Comparison of ENCODE assay signal across 8 cellular contexts in the genomic region with DNA sequence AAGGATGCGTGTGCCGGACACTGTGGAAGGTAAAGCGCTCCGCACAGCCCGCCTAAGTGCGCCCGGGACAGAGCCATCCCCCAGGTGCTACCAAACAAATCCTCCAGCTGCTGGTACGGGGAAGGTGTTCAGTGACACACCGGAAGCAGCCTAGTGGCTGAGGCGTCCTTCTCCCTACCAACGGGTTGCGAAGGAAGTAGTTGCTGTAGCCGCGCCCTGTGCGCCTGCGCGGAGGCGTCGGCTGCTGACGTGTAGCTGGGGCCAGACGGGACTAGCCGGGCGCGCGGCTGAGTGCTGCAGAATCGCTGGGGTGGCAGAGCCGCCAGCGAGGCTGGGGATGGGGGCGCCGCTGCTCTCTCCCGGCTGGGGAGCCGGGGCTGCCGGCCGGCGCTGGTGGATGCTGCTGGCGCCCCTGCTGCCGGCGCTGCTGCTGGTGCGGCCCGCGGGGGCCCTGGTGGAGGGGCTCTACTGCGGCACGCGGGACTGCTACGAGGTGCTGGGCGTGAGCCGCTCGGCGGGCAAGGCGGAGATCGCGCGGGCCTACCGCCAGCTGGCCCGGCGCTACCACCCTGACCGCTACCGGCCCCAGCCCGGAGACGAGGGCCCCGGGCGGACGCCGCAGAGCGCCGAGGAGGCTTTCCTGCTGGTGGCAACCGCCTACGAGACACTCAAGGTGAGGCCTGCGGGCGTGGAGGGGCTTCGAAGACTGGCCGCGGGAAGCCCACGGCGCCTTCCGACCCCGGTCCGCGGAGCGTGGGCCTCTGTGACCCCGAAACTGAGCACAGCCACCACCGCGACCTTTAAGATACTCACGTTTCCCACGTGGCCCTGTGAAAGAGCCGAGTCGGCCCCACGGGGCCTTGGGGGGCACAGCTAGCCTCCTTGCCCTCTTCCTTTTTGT. TPM values are rescaled to one million over a fixed set of nuclear protein-coding genes. Genes with fewer than 3 reads are reported as not detected.
DNase-seq lines count a peak whose midpoint lies in the region; ATAC-seq and TF ChIP-seq lines count a peak whose summit lies in the region.

A gene (plus strand): TSS at position 264 of the 901 bp plus-strand sequence. CDS start 74 bp downstream, at position 338.

- peak; percentile 21 for TF ChIP-seq CTCF in endodermal cell (conservative IDR thresholded peaks at IDR 0.05)

- no peaks in the 10 kb centered on the region for H3K4me1 ChIP-seq in endodermal cell (ENCODE audit: control insufficient read depth, insufficient read depth, low read length)

- H3K27me3 ChIP-seq in endodermal cell (ENCODE audit: control insufficient read depth, insufficient read depth, low read length, poor library complexity, severe bottlenecking): no peaks in the 10 kb centered on the region

- H3K9ac ChIP-seq in endodermal cell (ENCODE audit: extremely low read depth, low read length, poor library complexity, severe bottlenecking): peak within 1 kb of the TSS; percentile 85

- H3K9me3 Mint-ChIP-seq in endodermal cell: no peaks in the 10 kb centered on the region

- H3K9me3 ChIP-seq in endodermal cell (ENCODE audit: control insufficient read depth, low read length): no peaks in the 10 kb centered on the region

- H3K4me1 Mint-ChIP-seq in endodermal cell: peaks cover 26% of the 10 kb centered on the region

- H3K27ac ChIP-seq in endodermal cell (ENCODE audit: low read depth, low read length): peak within 1 kb of the TSS; percentile 59

- in situ Hi-C loops in Caki2 (cut with HindIII; ENCODE audit: low pct_unique_long_range_greater_than_20kb, low sequenced_read_pairs): no loop called here

- H3K4me3 Mint-ChIP-seq in endodermal cell: peak within 1 kb of the TSS; percentile 90

- H3K27me3 Mint-ChIP-seq in endodermal cell (ENCODE audit: insufficient read depth): peaks cover 8% of the 10 kb centered on the region

- peak within 1 kb of the TSS; percentile 95 for H3K27ac Mint-ChIP-seq in endodermal cell

- no peaks in the 10 kb centered on the region for H3K36me3 Mint-ChIP-seq in endodermal cell (ENCODE audit: low read depth)

- peak; percentile 97 for ATAC-seq in GM21390 (IDR thresholded peaks at IDR 0.05; ENCODE audit: unreplicated experiment)

- no peaks in the 10 kb centered on the region for H3K36me3 ChIP-seq in endodermal cell (ENCODE audit: control insufficient read depth, insufficient read depth, low read length)

- 0% methylated on average over 33 to 88 of the region's 88 CpGs for WGBS in endodermal cell (ENCODE audit: insufficient coverage in 1 of 2, insufficient read length in 1 of 2), 2 experiments

- peak; percentile 94 for DNase-seq in Caki2 (ENCODE audit: low read depth)
- DNase-seq in HUDEP-2 (lab: John Stamatoyannopoulos, UW; ENCODE audit: unreplicated experiment in 76 of 76): peak; percentile 42 to 98 (median 94)
- DNase-seq in NOMO-1 treated with dmso at 0.1 percent for 144 hours (lab: John Stamatoyannopoulos, UW; ENCODE audit: unreplicated experiment): peak; percentile 97
- DNase-seq in activated CD8-positive, alpha-beta memory T cell treated with anti-CD3 and anti-CD28 coated beads, Interleukin-2, amount 50 U/mL, for 1 hour (ENCODE audit: extremely low read depth): peak; percentile 92
- DNase-seq in endodermal cell: peak; percentile 99
- peak; percentile 99 for DNase-seq in mesenteric fat pad (ENCODE audit: low spot score)
- DNase-seq in stimulated activated CD8-positive, alpha-beta memory T cell treated with anti-CD3 and anti-CD28 coated beads, Interleukin-15, amount 100 ng/mL, for 1 hour (ENCODE audit: low read depth): peak; percentile 89

- peak within 1 kb of the TSS; percentile 97 for H3K4me3 ChIP-seq in endodermal cell (ENCODE audit: low read length)

RNA-seq across cellular contexts. Expression of the gene that starts here (rescaled TPM):
- 6.2 and 6.8 TPM in 2 replicates for total RNA-seq in Caki2 (2014; rRNA removed; shearing (Covaris generic); ENCODE audit: low replicate concordance)
- 1 to 10 TPM; 6.3 to 7.4 TPM for total RNA-seq in endodermal cell
- 9.3 TPM for polyA plus RNA-seq in endodermal cell (2013, experiment 1 of 2)
- polyA plus RNA-seq in endodermal cell (2013, experiment 2 of 2): 10.1 TPM
- 7.5 TPM for total RNA-seq in mesenteric fat pad

Comparison
In these comparisons a context has a peak if more than half of its experiments do, and no peak if none do; other contexts are left out.
1. Peak in every context shown above with its lines: DNase-seq, ATAC-seq, H3K4me3 ChIP-seq and H3K27ac ChIP-seq.